8 cellular contexts compared by ENCODE assay signal in genomic region chr10:65570143-65571010, GRCh38.
A peak's percentile ranks its signal among the peaks of the same experiment; 100 is the strongest.
DNase-seq lines count a peak whose midpoint lies in the region; ATAC-seq, FAIRE-seq and TF ChIP-seq lines count a peak whose summit lies in the region.

No MANE protein-coding gene starts in this region.

- H3K79me1 ChIP-seq in neuronal stem cell (ENCODE audit: low read depth, low read length), result no peaks in the 10 kb centered on the region

- H4K91ac ChIP-seq in neuronal stem cell (ENCODE audit: low read depth, low read length, poor library complexity), result no peak overlapping the region

- no CpG with 5 or more reads among the region's 20 CpGs for WGBS in neuronal stem cell (ENCODE audit: extremely low coverage in 2 of 2, insufficient read length in 2 of 2, insufficient replicate concordance in 1 of 2), 2 donors

- H3K4me2 ChIP-seq in neuronal stem cell (ENCODE audit: insufficient read depth, low read length, poor library complexity, severe bottlenecking), result peak overlapping the region; percentile 41

- H3K23ac ChIP-seq in neuronal stem cell (ENCODE audit: low read depth, low read length, poor library complexity), result no peak overlapping the region

- H2AFZ ChIP-seq in neuronal stem cell (ENCODE audit: low read length), result peak overlapping the region; percentile 83

- no peak overlapping the region for H3K27ac Mint-ChIP-seq in CD8-positive, alpha-beta memory T cell

- peak overlapping the region; percentile 97 for H3K27ac ChIP-seq in SJCRH30
- H3K27ac ChIP-seq in neuronal stem cell (replicated peaks; ENCODE audit: low read length), result peak overlapping the region; percentile 60
- H3K27ac ChIP-seq in CD8-positive, alpha-beta memory T cell (ENCODE audit: low read depth, low read length), result no peak overlapping the region

- ATAC-seq in HG03565 (IDR thresholded peaks at IDR 0.05; ENCODE audit: unreplicated experiment), result no peak

- H3K9me3 ChIP-seq in SJCRH30 (replicated peaks) (no peaks in the 10 kb centered on the region), neuronal stem cell (replicated peaks in 1 of 2; ENCODE audit: control insufficient read depth in 2 of 2, insufficient read depth in 1 of 2, low read depth in 1 of 2, low read length in 2 of 2) (no peaks in the 10 kb centered on the region)
- H3K9me3 ChIP-seq in CD8-positive, alpha-beta memory T cell (ENCODE audit: low read length), result no peaks in the 10 kb centered on the region

- peak; percentile 81 for FAIRE-seq in G401.6 (lab: Jason Lieb, UNC)

- no peak for TF ChIP-seq CTCF in fibroblast of the aortic adventitia (IDR thresholded peaks at IDR 0.05; ENCODE audit: insufficient read depth, low read length)

- H3K14ac ChIP-seq in neuronal stem cell (ENCODE audit: low read length), result no peak overlapping the region

- H3K4ac ChIP-seq in neuronal stem cell (ENCODE audit: low read length), result no peak overlapping the region

- no peak overlapping the region for H2AK5ac ChIP-seq in neuronal stem cell (ENCODE audit: low read depth, low read length)

- H2BK12ac ChIP-seq in neuronal stem cell (ENCODE audit: low read length), result no peak overlapping the region

- H3K4me3 Mint-ChIP-seq in CD8-positive, alpha-beta memory T cell, result no peak overlapping the region

- peak overlapping the region; percentile 32 for H3K9ac ChIP-seq in neuronal stem cell (ENCODE audit: low read depth, low read length, poor library complexity)

- H3K27me3 Mint-ChIP-seq in CD8-positive, alpha-beta memory T cell, result no peaks in the 10 kb centered on the region

- no peaks in the 10 kb centered on the region for H3K27me3 ChIP-seq in SJCRH30
- H3K27me3 ChIP-seq in neuronal stem cell (ENCODE audit: control insufficient read depth in 3 of 3, insufficient read depth in 3 of 3, low read depth in 1 of 3, low read length in 3 of 3), result no peaks in the 10 kb centered on the region
- no peaks in the 10 kb centered on the region for H3K27me3 ChIP-seq in CD8-positive, alpha-beta memory T cell (ENCODE audit: insufficient read depth, low read length, poor library complexity, severe bottlenecking)

- H2BK120ac ChIP-seq in neuronal stem cell (ENCODE audit: low read depth, low read length), result no peak overlapping the region

- H3K4me3 ChIP-seq in SJCRH30 (peak overlapping the region; percentile 72), fibroblast of the aortic adventitia (ENCODE audit: low read depth, low read length) (peak overlapping the region; percentile 49), neuronal stem cell (ENCODE audit: low read length in 2 of 2) (peak overlapping the region; percentile 59 to 81)
- H3K4me3 ChIP-seq in CD8-positive, alpha-beta memory T cell (ENCODE audit: low read length), result no peak overlapping the region

- no peaks in the 10 kb centered on the region for H3K4me1 Mint-ChIP-seq in CD8-positive, alpha-beta memory T cell

- H3K4me1 ChIP-seq in SJCRH30 (no peaks in the 10 kb centered on the region), neuronal stem cell (ENCODE audit: control insufficient read depth in 2 of 2, insufficient read depth in 1 of 2, low read depth in 1 of 2, low read length in 2 of 2) (no peaks in the 10 kb centered on the region)
- H3K4me1 ChIP-seq in CD8-positive, alpha-beta memory T cell (ENCODE audit: insufficient read depth, low read length), result no peaks in the 10 kb centered on the region

- H3K36me3 ChIP-seq in SJCRH30, result peaks cover 9% of the 10 kb centered on the region
- peaks cover 0 to 20% of the 10 kb centered on the region in 2 donors for H3K36me3 ChIP-seq in neuronal stem cell (replicated peaks in 1 of 2; ENCODE audit: control insufficient read depth in 2 of 2, insufficient read depth in 2 of 2, low read length in 2 of 2)
- H3K36me3 ChIP-seq in CD8-positive, alpha-beta memory T cell (ENCODE audit: insufficient read depth, low read length), result no peaks in the 10 kb centered on the region

- no peaks in the 10 kb centered on the region for H3K36me3 Mint-ChIP-seq in CD8-positive, alpha-beta memory T cell

- H3K9me3 Mint-ChIP-seq in CD8-positive, alpha-beta memory T cell, result peaks cover 2 to 20% (median 6%) of the 10 kb centered on the region in 5 donors

- H2BK5ac ChIP-seq in neuronal stem cell (ENCODE audit: low read length), result no peak overlapping the region

- no peak overlapping the region for H4K8ac ChIP-seq in neuronal stem cell (ENCODE audit: low read depth, low read length)

- CTCF ChIA-PET in CD8-positive, alpha-beta memory T cell (lab: Charles Lee), result no interaction called here

- no peak overlapping the region for H2BK15ac ChIP-seq in neuronal stem cell (ENCODE audit: low read length)

- POLR2A ChIA-PET in CD8-positive, alpha-beta memory T cell (lab: Charles Lee), result no interaction called here

- DNase-seq in HT1080 (ENCODE audit: low read depth) (peak; percentile 82), SJCRH30 (peak; percentile 86 to 91), fibroblast of the aortic adventitia (ENCODE audit: low read depth) (peak; percentile 7), neuronal stem cell (ENCODE audit: low spot score) (peak; percentile 59)
- DNase-seq in CD8-positive, alpha-beta memory T cell, result no peak
- no peak for DNase-seq in activated CD8-positive, alpha-beta memory T cell treated with anti-CD3 and anti-CD28 coated beads, Interleukin-2, amount 50 U/mL, for 48 hours

- H3K18ac ChIP-seq in neuronal stem cell (ENCODE audit: low read length), result peak overlapping the region; percentile 76

Comparison
In these comparisons a context has a peak if more than half of its experiments do, and no peak if none do; other contexts are left out.
1. DNase-seq: peak in HT1080 (single experiment), SJCRH30 (2 of 2), fibroblast of the aortic adventitia (single experiment) and neuronal stem cell (single experiment); none in CD8-positive, alpha-beta memory T cell (0 of 5) and activated CD8-positive, alpha-beta memory T cell treated with anti-CD3 and anti-CD28 coated beads, Interleukin-2, amount 50 U/mL, for 48 hours (single experiment).